Comparison of ENCODE assay signal across 11 cellular contexts in genomic region chr9:136693490-136694162, GRCh38. TPM values are rescaled to one million over a fixed set of nuclear protein-coding genes. Genes with fewer than 3 reads are reported as not detected.
DNase-seq lines count a peak whose midpoint lies in the region; ATAC-seq and TF ChIP-seq lines count a peak whose summit lies in the region.
"Had no signal": no experiment of that assay in that cellular context is flagged by ENCODE, and none has a peak within 500 bp of the region (broad histone marks: within the 10 kb centered on the region; RNA-seq: fewer than 3 reads in every experiment).

No MANE protein-coding gene starts in this region.

- H3K4me3 ChIP-seq in Peyer's patch (peak overlapping the region in 2 of 4 donors; percentile 40 to 47), stomach (no peak overlapping the region)
- H3K4me3 ChIP-seq: SK-N-MC had no signal

- H3K4me1 ChIP-seq in Peyer's patch, result peaks cover 0 to 74% (median 3%) of the 10 kb centered on the region in 4 donors
- peaks cover 4% of the 10 kb centered on the region for H3K4me1 ChIP-seq in foreskin keratinocyte
- peaks cover 61 to 90% (median 78%) of the 10 kb centered on the region in 4 donors for H3K4me1 ChIP-seq in stomach

- peaks cover 22% of the 10 kb centered on the region for H3K27me3 Mint-ChIP-seq in activated CD4-positive, alpha-beta memory T cell treated with anti-CD3 and anti-CD28 coated beads for 36 hours
- peaks cover 18% of the 10 kb centered on the region for H3K27me3 Mint-ChIP-seq in activated CD4-positive, alpha-beta memory T cell treated with anti-CD3 and anti-CD28 coated beads, Interleukin-2, amount 10 ng/mL, durations not matched to agents 7 days and 5 days
- peaks cover 20% of the 10 kb centered on the region for H3K27me3 Mint-ChIP-seq in T-helper 17 cell

- no peaks in the 10 kb centered on the region for H3K9me3 Mint-ChIP-seq in activated CD4-positive, alpha-beta memory T cell treated with anti-CD3 and anti-CD28 coated beads for 36 hours
- H3K9me3 Mint-ChIP-seq in activated CD4-positive, alpha-beta memory T cell treated with anti-CD3 and anti-CD28 coated beads, Interleukin-2, amount 10 ng/mL, durations not matched to agents 7 days and 5 days, result no peaks in the 10 kb centered on the region

- POLR2A ChIA-PET in activated CD4-positive, alpha-beta memory T cell treated with anti-CD3 and anti-CD28 coated beads for 36 hours (lab: Charles Lee), result no interaction called here
- POLR2A ChIA-PET in activated CD4-positive, alpha-beta memory T cell treated with anti-CD3 and anti-CD28 coated beads, Interleukin-2, amount 10 ng/mL, durations not matched to agents 7 days and 5 days (lab: Charles Lee), result interaction anchor here (0.9 kb wide), 1 partner anchor 28 kb away, joined by 3 read pairs; no protein-coding TSS in a partner anchor

- CTCF ChIA-PET in activated CD4-positive, alpha-beta memory T cell treated with anti-CD3 and anti-CD28 coated beads for 36 hours (lab: Charles Lee), result interaction anchor here (0.8 to 1.7 kb wide), 4 partner anchors 29 to 208 kb away, joined by 3 to 7 read pairs (median 3); no protein-coding TSS in a partner anchor
- CTCF ChIA-PET in activated CD4-positive, alpha-beta memory T cell treated with anti-CD3 and anti-CD28 coated beads, Interleukin-2, amount 10 ng/mL, durations not matched to agents 7 days and 5 days (lab: Charles Lee), result interaction anchor here (1.2 kb wide), 1 partner anchor 208 kb away, joined by 4 read pairs; no protein-coding TSS in a partner anchor

- TF ChIP-seq POLR2A in Peyer's patch (IDR thresholded peaks at IDR 0.05) (peak; percentile 82 to 86), stomach (IDR thresholded peaks at IDR 0.05) (no peak)

- H3K9me3 ChIP-seq in Peyer's patch, result no peaks in the 10 kb centered on the region
- no peaks in the 10 kb centered on the region for H3K9me3 ChIP-seq in stomach
- H3K9me3 ChIP-seq in T-helper 17 cell (ENCODE audit: control insufficient read depth, low read length, poor library complexity, severe bottlenecking), result no peaks in the 10 kb centered on the region

- peak in 1 of 6 experiments; percentile 6 for TF ChIP-seq CTCF in Peyer's patch (IDR thresholded peaks at IDR 0.05)
- no peak for TF ChIP-seq CTCF in foreskin keratinocyte (conservative IDR thresholded peaks at IDR 0.05)
- TF ChIP-seq CTCF in stomach (IDR thresholded peaks at IDR 0.05), result no peak

- intact Hi-C loops in activated CD4-positive, alpha-beta memory T cell treated with anti-CD3 and anti-CD28 coated beads for 36 hours (cut with micrococcal nuclease), result no loop called here
- intact Hi-C loops in stomach (cut with DNase I; ENCODE audit: low total_unique reads), result no loop called here

- no peaks in the 10 kb centered on the region for H3K36me3 Mint-ChIP-seq in activated CD4-positive, alpha-beta memory T cell treated with anti-CD3 and anti-CD28 coated beads for 36 hours
- H3K36me3 Mint-ChIP-seq in activated CD4-positive, alpha-beta memory T cell treated with anti-CD3 and anti-CD28 coated beads, Interleukin-2, amount 10 ng/mL, durations not matched to agents 7 days and 5 days (ENCODE audit: low read depth), result no peaks in the 10 kb centered on the region
- H3K36me3 Mint-ChIP-seq in T-helper 17 cell (ENCODE audit: low read depth), result no peaks in the 10 kb centered on the region
- H3K36me3 Mint-ChIP-seq: activated naive CD8-positive, alpha-beta T cell; CD4-positive, CD25-positive, alpha-beta regulatory T cell had no signal

- no peak for TF ChIP-seq EP300 in stomach (IDR thresholded peaks at IDR 0.05)

- peak; percentile 51 for DNase-seq in activated CD4-positive, alpha-beta memory T cell treated with anti-CD3 and anti-CD28 coated beads for 36 hours
- no peak for DNase-seq in activated CD4-positive, alpha-beta memory T cell treated with anti-CD3 and anti-CD28 coated beads, Interleukin-2, amount 10 ng/mL, durations not matched to agents 7 days and 5 days
- peak in 2 of 3 donors; percentile 91 to 95 for DNase-seq in Peyer's patch
- DNase-seq in foreskin keratinocyte, result peak; percentile 59 to 78
- peak; percentile 88 for DNase-seq in stomach
- no peak for DNase-seq in T-helper 17 cell
- DNase-seq: CD4-positive, CD25-positive, alpha-beta regulatory T cell had no signal

- H3K27me3 ChIP-seq in Peyer's patch (no peaks in the 10 kb centered on the region), foreskin keratinocyte (peaks cover 18% of the 10 kb centered on the region), stomach (peaks cover 0 to 5% (median 0%) of the 10 kb centered on the region in 3 donors)

- H3K36me3 ChIP-seq in Peyer's patch (no peaks in the 10 kb centered on the region), stomach (no peaks in the 10 kb centered on the region)

- peak overlapping the region; percentile 52 for H3K27ac Mint-ChIP-seq in activated CD4-positive, alpha-beta memory T cell treated with anti-CD3 and anti-CD28 coated beads for 36 hours
- H3K27ac Mint-ChIP-seq in activated CD4-positive, alpha-beta memory T cell treated with anti-CD3 and anti-CD28 coated beads, Interleukin-2, amount 10 ng/mL, durations not matched to agents 7 days and 5 days, result no peak overlapping the region
- no peak overlapping the region for H3K27ac Mint-ChIP-seq in T-helper 17 cell
- H3K27ac Mint-ChIP-seq: activated naive CD8-positive, alpha-beta T cell; CD4-positive, CD25-positive, alpha-beta regulatory T cell had no signal

- WGBS in stomach, 5 donors, result 32 to 53% (median 37%) methylated on average over 10 to 15 of the region's 15 CpGs

- no peaks in the 10 kb centered on the region for H3K4me1 Mint-ChIP-seq in activated CD4-positive, alpha-beta memory T cell treated with anti-CD3 and anti-CD28 coated beads for 36 hours (ENCODE audit: low read depth)
- H3K4me1 Mint-ChIP-seq in activated CD4-positive, alpha-beta memory T cell treated with anti-CD3 and anti-CD28 coated beads, Interleukin-2, amount 10 ng/mL, durations not matched to agents 7 days and 5 days, result no peaks in the 10 kb centered on the region
- no peaks in the 10 kb centered on the region for H3K4me1 Mint-ChIP-seq in T-helper 17 cell

- H3K27ac ChIP-seq in Peyer's patch (peak overlapping the region in 3 of 4 donors; percentile 75 to 95 (median 91)), foreskin keratinocyte (peak overlapping the region; percentile 61), stomach (peak overlapping the region; percentile 57 to 82 (median 73))
- H3K27ac ChIP-seq: SK-N-MC had no signal

- no peak overlapping the region for H3K4me3 Mint-ChIP-seq in activated CD4-positive, alpha-beta memory T cell treated with anti-CD3 and anti-CD28 coated beads for 36 hours
- no peak overlapping the region for H3K4me3 Mint-ChIP-seq in activated CD4-positive, alpha-beta memory T cell treated with anti-CD3 and anti-CD28 coated beads, Interleukin-2, amount 10 ng/mL, durations not matched to agents 7 days and 5 days
- H3K4me3 Mint-ChIP-seq in T-helper 17 cell, result no peak overlapping the region
- H3K4me3 Mint-ChIP-seq: activated naive CD8-positive, alpha-beta T cell had no signal

- peak; percentile 91 for ATAC-seq in foreskin keratinocyte
- no peak for ATAC-seq in T-helper 17 cell
- no peak for ATAC-seq in HG03135 (IDR thresholded peaks at IDR 0.05; ENCODE audit: unreplicated experiment)
- ATAC-seq in HG02938 (IDR thresholded peaks at IDR 0.05; ENCODE audit: unreplicated experiment), result no peak

RNA-seq across cellular contexts. Expression of gene AGPAT2, which starts 6.4 kb away (rescaled TPM):
- 10 to 100 TPM; 16.3 to 16.8 TPM for total RNA-seq in activated CD4-positive, alpha-beta memory T cell treated with anti-CD3 and anti-CD28 coated beads for 36 hours
- total RNA-seq in activated CD4-positive, alpha-beta memory T cell treated with anti-CD3 and anti-CD28 coated beads, Interleukin-2, amount 10 ng/mL, durations not matched to agents 7 days and 5 days, result 10 to 100 TPM; 17.2 to 18.8 TPM
- total RNA-seq in Peyer's patch (100 to 1,000 TPM in 3 of 4 donors, 10 to 100 TPM in 1; 97.4 to 802 (median 479) TPM), foreskin keratinocyte (38.1 and 41.9 TPM in 2 replicates), stomach (100 to 1,000 TPM in 2 of 5 donors, 10 to 100 TPM in 3; 49.6 to 135 (median 68.8) TPM), T-helper 17 cell (1 to 10 TPM; 7.7 to 8.5 TPM)
- polyA plus RNA-seq in foreskin keratinocyte (61.5 and 75.3 TPM in 2 replicates), stomach (10 to 100 TPM; 32.7 to 88.7 (median 75.1) TPM)

RNA-seq across cellular contexts. Expression of gene DIPK1B, which starts 18.7 kb away (rescaled TPM):
- not detected for total RNA-seq in activated CD4-positive, alpha-beta memory T cell treated with anti-CD3 and anti-CD28 coated beads for 36 hours
- total RNA-seq in activated CD4-positive, alpha-beta memory T cell treated with anti-CD3 and anti-CD28 coated beads, Interleukin-2, amount 10 ng/mL, durations not matched to agents 7 days and 5 days, result under 1 TPM; 0.15 to 0.18 TPM
- total RNA-seq in Peyer's patch (1 to 10 TPM in 3 of 4 donors, under 1 TPM in 1; 0.70 to 5.8 (median 2.6) TPM), foreskin keratinocyte (0.07 and 0.21 TPM in 2 replicates), stomach (10 to 100 TPM in 1 of 5 donors, 1 to 10 TPM in 2, under 1 TPM in 1, not detected in 1; 0.45 to 10.4 (median 5.8) TPM), T-helper 17 cell (1 to 10 TPM; 1.3 to 3.2 TPM)
- polyA plus RNA-seq in foreskin keratinocyte (0.18 and 0.19 TPM in 2 replicates), stomach (1 to 10 TPM; 1.6 to 4.7 (median 4.0) TPM)

RNA-seq across cellular contexts. Expression of gene EGFL7, which starts 30.9 kb away (rescaled TPM):
- under 1 TPM; 0.90 to 0.93 TPM for total RNA-seq in activated CD4-positive, alpha-beta memory T cell treated with anti-CD3 and anti-CD28 coated beads for 36 hours
- under 1 TPM; 0.28 to 0.30 TPM for total RNA-seq in activated CD4-positive, alpha-beta memory T cell treated with anti-CD3 and anti-CD28 coated beads, Interleukin-2, amount 10 ng/mL, durations not matched to agents 7 days and 5 days
- total RNA-seq in Peyer's patch, result 10 to 100 TPM; 21.5 to 77.6 (median 46.0) TPM
- total RNA-seq in foreskin keratinocyte, result 14.7 and 16.4 TPM in 2 replicates
- 19.5 and 25.1 TPM in 2 replicates for polyA plus RNA-seq in foreskin keratinocyte
- 1,000 to 10,000 TPM in 1 of 5 donors, 10 to 100 TPM in 4; 20.9 to 1,085 (median 42.0) TPM for total RNA-seq in stomach
- 100 to 1,000 TPM in 1 of 3 donors, 10 to 100 TPM in 2; 44.8 to 113 (median 79.2) TPM for polyA plus RNA-seq in stomach
- 1 to 10 TPM in 1 of 2 donors, not detected in 1; 5.7 TPM for total RNA-seq in T-helper 17 cell
- polyA plus RNA-seq: CD4-positive, CD25-positive, alpha-beta regulatory T cell had no signal

RNA-seq across cellular contexts. Expression of gene LCN10, which starts 49.1 kb away (rescaled TPM):
- total RNA-seq in activated CD4-positive, alpha-beta memory T cell treated with anti-CD3 and anti-CD28 coated beads for 36 hours, result 1 to 10 TPM; 1.2 to 1.5 TPM
- total RNA-seq in activated CD4-positive, alpha-beta memory T cell treated with anti-CD3 and anti-CD28 coated beads, Interleukin-2, amount 10 ng/mL, durations not matched to agents 7 days and 5 days, result not detected
- 10 to 100 TPM in 1 of 4 donors, 1 to 10 TPM in 3; 1.1 to 28.1 (median 4.4) TPM for total RNA-seq in Peyer's patch
- total RNA-seq in foreskin keratinocyte, result not detected in 2 replicates
- not detected in 2 replicates for polyA plus RNA-seq in foreskin keratinocyte
- 10 to 100 TPM in 1 of 5 donors, 1 to 10 TPM in 3, under 1 TPM in 1; 0.58 to 25.5 (median 4.9) TPM for total RNA-seq in stomach
- 10 to 100 TPM in 2 of 3 donors, 1 to 10 TPM in 1; 7.7 to 18.4 (median 10.2) TPM for polyA plus RNA-seq in stomach
- total RNA-seq in T-helper 17 cell, result under 1 TPM in 1 of 2 donors, not detected in 1; 0.90 TPM

RNA-seq across cellular contexts. Expression of gene LCN6, which starts 54.7 kb away (rescaled TPM):
- total RNA-seq in activated CD4-positive, alpha-beta memory T cell treated with anti-CD3 and anti-CD28 coated beads for 36 hours, result not detected
- under 1 TPM in 1 of 2 experiments, not detected in 1; 0.40 TPM for total RNA-seq in activated CD4-positive, alpha-beta memory T cell treated with anti-CD3 and anti-CD28 coated beads, Interleukin-2, amount 10 ng/mL, durations not matched to agents 7 days and 5 days
- total RNA-seq in Peyer's patch (10 to 100 TPM in 1 of 4 donors, 1 to 10 TPM in 3; 4.7 to 17.3 (median 5.6) TPM), foreskin keratinocyte (not detected in 2 replicates), stomach (10 to 100 TPM in 2 of 5 donors, 1 to 10 TPM in 1, not detected in 2; 7.0 to 31.2 (median 12.5) TPM), T-helper 17 cell (not detected)
- polyA plus RNA-seq in foreskin keratinocyte (not detected in 2 replicates), stomach (10 to 100 TPM; 18.8 to 23.2 (median 19.5) TPM)
- total RNA-seq: CD4-positive, CD25-positive, alpha-beta regulatory T cell had no signal
- polyA plus RNA-seq: CD4-positive, CD25-positive, alpha-beta regulatory T cell had no signal

Comparison
In these comparisons a context has a peak if more than half of its experiments do, and no peak if none do; other contexts are left out.
1. DNase-seq: peak in activated CD4-positive, alpha-beta memory T cell treated with anti-CD3 and anti-CD28 coated beads for 36 hours (single experiment), Peyer's patch (2 of 3), foreskin keratinocyte (2 of 2) and stomach (single experiment); none in activated CD4-positive, alpha-beta memory T cell treated with anti-CD3 and anti-CD28 coated beads, Interleukin-2, amount 10 ng/mL, durations not matched to agents 7 days and 5 days (single experiment) and T-helper 17 cell (0 of 3).
2. POLR2A ChIP-seq: peak in Peyer's patch (2 of 2); none in stomach (0 of 4).
3. Peak in every context shown above with its lines, with median percentiles within 50 percentile points of each other: H3K27ac ChIP-seq.